Comparison of ENCODE assay signal across 13 cellular contexts in genomic region chr10:124000792-124001201, GRCh38.
DNase-seq lines count a peak whose midpoint lies in the region; TF ChIP-seq lines count a peak whose summit lies in the region.
"Had no signal": no experiment of that assay in that cellular context is flagged by ENCODE, and none has a peak within 500 bp of the region (broad histone marks: within the 10 kb centered on the region; RNA-seq: fewer than 3 reads in every experiment).

No MANE protein-coding gene starts in this region.

- H3K9me3 ChIP-seq in BLaER1, result no peaks in the 10 kb centered on the region
- no peaks in the 10 kb centered on the region for H3K9me3 ChIP-seq in HEK293 (ENCODE audit: control insufficient read depth, insufficient read depth, low read depth, low read length)
- H3K9me3 ChIP-seq: adrenal gland had no signal

- H3K4me1 ChIP-seq in BLaER1, result peaks cover 61% of the 10 kb centered on the region
- H3K4me1 ChIP-seq in HEK293 (ENCODE audit: control insufficient read depth, insufficient read depth, low read length), result no peaks in the 10 kb centered on the region; the same call in 1 of the 2 replicates

- H3K9ac ChIP-seq in BLaER1, result no peak overlapping the region

- peaks cover 65% of the 10 kb centered on the region for H3K4me1 Mint-ChIP-seq in dendritic cell treated with granulocyte-macrophage colony-stimulating factor and Interleukin-4, amounts not matched to agents 40 ng/mL and 50 ng/mL, for 4 days (ENCODE audit: low read depth)

- H3K27ac Mint-ChIP-seq in dendritic cell treated with granulocyte-macrophage colony-stimulating factor and Interleukin-4, amounts not matched to agents 40 ng/mL and 50 ng/mL, for 4 days, result peak overlapping the region; percentile 71

- peak overlapping the region; percentile 64 for H3K4me2 ChIP-seq in BLaER1

- POLR2A ChIA-PET in HEK293 (lab: Yijun Ruan, JAX), result no interaction called here

- H3K36me3 Mint-ChIP-seq in dendritic cell treated with granulocyte-macrophage colony-stimulating factor and Interleukin-4, amounts not matched to agents 40 ng/mL and 50 ng/mL, for 4 days (ENCODE audit: low read depth), result peaks cover 2% of the 10 kb centered on the region

- no peak overlapping the region for H3K27ac ChIP-seq in BLaER1
- H3K27ac ChIP-seq in HEK293 (ENCODE audit: extremely low read depth, low read depth, low read length), result no peak overlapping the region
- H3K27ac ChIP-seq: adrenal gland had no signal

- H3K4me3 Mint-ChIP-seq in dendritic cell treated with granulocyte-macrophage colony-stimulating factor and Interleukin-4, amounts not matched to agents 40 ng/mL and 50 ng/mL, for 4 days, result no peak overlapping the region

- H3K4me3 ChIP-seq in BLaER1 (no peak overlapping the region), HEK293 (ENCODE audit: low read depth, low read length) (no peak overlapping the region)
- H3K4me3 ChIP-seq: adrenal gland had no signal

- TF ChIP-seq CTCF in HEK293 (tag by site-specific recombination; IDR thresholded peaks at IDR 0.05) (no peak), GM10266 (IDR thresholded peaks at IDR 0.05; ENCODE audit: control insufficient read depth, insufficient read depth, low read depth, missing control alignments) (no peak)

- peaks cover 34% of the 10 kb centered on the region for H3K36me3 ChIP-seq in BLaER1
- no peaks in the 10 kb centered on the region for H3K36me3 ChIP-seq in HEK293 (ENCODE audit: control insufficient read depth in 2 of 2, insufficient read depth in 1 of 2, low read length in 2 of 2)

- intact Hi-C loops in dendritic cell treated with granulocyte-macrophage colony-stimulating factor and Interleukin-4, amounts not matched to agents 40 ng/mL and 50 ng/mL, for 4 days (cut with micrococcal nuclease), result no loop called here

- no peaks in the 10 kb centered on the region for H3K27me3 ChIP-seq in BLaER1
- H3K27me3 ChIP-seq: adrenal gland had no signal

- CTCF ChIA-PET in HEK293 (lab: Yijun Ruan, JAX), result interaction anchor here (0.6 kb wide), 1 partner anchor 358 kb away, joined by 4 read pairs; no protein-coding TSS in a partner anchor

- DNase-seq in mesenteric fat pad (ENCODE audit: low spot score), result peak; percentile 79
- DNase-seq in HCEC 1CT, result no peak
- DNase-seq in GM10266 (ENCODE audit: extremely low spot score), result no peak
- DNase-seq in NCI-H1694 treated with DMSO at 0.1 percent for 48 hours (lab: John Stamatoyannopoulos, UW), result no peak
- DNase-seq in NCI-H69 (lab: John Stamatoyannopoulos, UW), result no peak
- DNase-seq: activated CD4-positive, alpha-beta T cell treated with anti-CD3 and anti-CD28 coated beads for 4 hours; AML-193; NCI-H1092 treated with DMSO at 0.1 percent for 48 hours; stimulated activated CD4-positive, alpha-beta T cell treated with anti-CD3 and anti-CD28 coated beads, Interleukin-2, amount 100 ng/mL, for 48 hours had no signal

- no peaks in the 10 kb centered on the region for H3K9me3 Mint-ChIP-seq in dendritic cell treated with granulocyte-macrophage colony-stimulating factor and Interleukin-4, amounts not matched to agents 40 ng/mL and 50 ng/mL, for 4 days

- H3K27me3 Mint-ChIP-seq in dendritic cell treated with granulocyte-macrophage colony-stimulating factor and Interleukin-4, amounts not matched to agents 40 ng/mL and 50 ng/mL, for 4 days, result peaks cover 12% of the 10 kb centered on the region

- peaks cover 83% of the 10 kb centered on the region for H4K20me1 ChIP-seq in BLaER1

TF ChIP-seq in HEK293, 187 proteins besides CTCF, POLR2A, EP300 and RAD21:
- TF ChIP-seq ZNF121 (tag by site-specific recombination; IDR thresholded peaks at IDR 0.05) (no peak), ZNF768 (tag by site-specific recombination; IDR thresholded peaks at IDR 0.05) (no peak), BCL11B (tag by site-specific recombination; IDR thresholded peaks at IDR 0.05; ENCODE audit: low read depth) (no peak), ZNF843 (tag by site-specific recombination; IDR thresholded peaks at IDR 0.05) (no peak), ZNF133 (tag by site-specific recombination; IDR thresholded peaks at IDR 0.05) (no peak), ZNF155 (tag by site-specific recombination; IDR thresholded peaks at IDR 0.05) (no peak), ZNF266 (tag by site-specific recombination; IDR thresholded peaks at IDR 0.05; ENCODE audit: low read depth) (peak; percentile 99), ZNF280C (tag by site-specific recombination; IDR thresholded peaks at IDR 0.05) (no peak)
